In the genomic region with DNA sequence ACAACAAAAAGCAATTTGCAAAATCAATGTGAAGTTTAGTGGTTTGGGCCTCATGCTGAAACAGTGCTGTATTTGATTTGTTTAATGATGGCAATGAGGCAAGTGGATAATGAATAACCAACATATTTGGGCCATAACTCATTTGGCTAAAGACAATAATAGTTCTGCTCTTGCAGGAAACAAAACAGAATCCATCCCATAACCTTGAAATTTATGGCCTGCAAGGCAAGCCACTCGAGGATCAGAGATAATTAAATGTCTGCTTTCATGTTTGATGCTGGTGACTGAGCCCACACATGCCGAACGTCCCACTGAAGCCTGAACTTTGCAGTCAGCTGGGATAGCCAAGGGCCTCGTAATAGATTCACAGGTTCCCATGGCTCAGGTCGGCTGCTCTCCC, we compare ENCODE assay signal across 26 cellular contexts. TPM values are rescaled to one million over a fixed set of nuclear protein-coding genes. Genes with fewer than 3 reads are reported as not detected.
DNase-seq lines count a peak whose midpoint lies in the region; ATAC-seq and TF ChIP-seq lines count a peak whose summit lies in the region.
"Had no signal": no experiment of that assay in that cellular context is flagged by ENCODE, and none has a peak within 500 bp of the region (broad histone marks: within the 10 kb centered on the region; RNA-seq: fewer than 3 reads in every experiment).

No MANE protein-coding gene starts in this region.

- CTCF ChIA-PET in BJ (lab: Yijun Ruan, JAX): interaction anchor here (0.9 kb wide), 1 partner anchor 38 kb away, joined by 3 read pairs; no protein-coding TSS in a partner anchor
- CTCF ChIA-PET in HEK293 (lab: Yijun Ruan, JAX): interaction anchor here (0.7 to 1.0 kb wide), 2 partner anchors 37 to 186 kb away, joined by 3 read pairs; no protein-coding TSS in a partner anchor

- H3K36me3 ChIP-seq in BJ (ENCODE audit: control insufficient read depth, insufficient read depth, low read length) (peaks cover 3% of the 10 kb centered on the region), HEK293 (ENCODE audit: control insufficient read depth in 2 of 2, insufficient read depth in 1 of 2, low read length in 2 of 2) (peaks cover 0 to 4% of the 10 kb centered on the region in 2 experiments; a peak in 1 of 3 replicates), ovary (no peaks in the 10 kb centered on the region)
- H3K36me3 ChIP-seq: HAP-1, WERI-Rb-1 had no signal

- H3K4me1 Mint-ChIP-seq in progenitor cell of endocrine pancreas (ENCODE audit: low read depth): peaks cover 9% of the 10 kb centered on the region

- peak; percentile 70 for DNase-seq in BJ (ENCODE audit: low read depth)
- DNase-seq in fibroblast of peridontal ligament (ENCODE audit: extremely low read depth): peak; percentile 71
- DNase-seq in progenitor cell of endocrine pancreas (ENCODE audit: low spot score, unreplicated experiment): no peak
- no peak for DNase-seq in NCI-H526 treated with DMSO at 0.1 percent for 48 hours (lab: John Stamatoyannopoulos, UW)
- DNase-seq in ovary: no peak
- DNase-seq: activated CD4-positive, alpha-beta T cell treated with anti-CD3 and anti-CD28 coated beads for 48 hours; activated naive CD8-positive, alpha-beta T cell treated with anti-CD3 and anti-CD28 coated beads, Interleukin-2, amount 50 U/mL, for 24 hours; activated T-cell treated with anti-CD3 and anti-CD28 coated beads, Interleukin-2, amount 50 U/mL, for 24 hours; AML-193; CD8-positive, alpha-beta T cell; kidney; NCI-H187; NCI-H524 treated with DMSO at 0.1 percent for 48 hours; posterior cingulate gyrus; SHP77 treated with DMSO at 0.1 percent for 48 hours; stimulated activated CD4-positive, alpha-beta T cell treated with anti-CD3 and anti-CD28 coated beads, Interleukin-4, amount 100 ng/mL, for 4 hours; T1000; WERI-Rb-1 had no signal

- H3K4me1 ChIP-seq in HEK293 (ENCODE audit: control insufficient read depth, insufficient read depth, low read length) (no peaks in the 10 kb centered on the region), ovary (ENCODE audit: insufficient read depth) (no peaks in the 10 kb centered on the region)
- H3K4me1 ChIP-seq: HAP-1 had no signal

- ATAC-seq in GM21576 (IDR thresholded peaks at IDR 0.05; ENCODE audit: unreplicated experiment): no peak
- ATAC-seq: activated naive CD8-positive, alpha-beta T cell treated with anti-CD3 and anti-CD28 coated beads, Interleukin-2, amount 50 U/mL, for 24 hours; CD8-positive, alpha-beta T cell; HepG2; Panc1; sciatic nerve; stimulated activated memory B cell treated with anti-CD40 and anti-IgM and Interleukin-4, amounts not matched to agents 10 μg/mL and 1 μg/mL and 100 μg/mL, for 72 hours had no signal

- H3K9me3 Mint-ChIP-seq in progenitor cell of endocrine pancreas (ENCODE audit: low read depth): no peaks in the 10 kb centered on the region
- H3K9me3 Mint-ChIP-seq: activated naive CD8-positive, alpha-beta T cell treated with anti-CD3 and anti-CD28 coated beads, Interleukin-2, amount 50 U/mL, for 24 hours; activated T-cell treated with anti-CD3 and anti-CD28 coated beads, Interleukin-2, amount 50 U/mL, for 24 hours; CD8-positive, alpha-beta T cell; stimulated activated memory B cell treated with anti-CD40 and anti-IgM and Interleukin-4, amounts not matched to agents 10 μg/mL and 1 μg/mL and 100 μg/mL, for 72 hours had no signal

- POLR2A ChIA-PET in BJ (lab: Charles Lee) (no interaction called here), HEK293 (lab: Yijun Ruan, JAX) (no interaction called here)

- TF ChIP-seq CTCF in BJ (IDR thresholded peaks at IDR 0.05; ENCODE audit: insufficient read depth, low read depth, low read length): no peak
- TF ChIP-seq CTCF in HEK293 (tag by site-specific recombination; IDR thresholded peaks at IDR 0.05): no peak
- TF ChIP-seq CTCF in progenitor cell of endocrine pancreas (IDR thresholded peaks at IDR 0.05; ENCODE audit: unreplicated experiment): no peak
- no peak for TF ChIP-seq CTCF in ovary (IDR thresholded peaks at IDR 0.05)

- H3K9me3 ChIP-seq in HEK293 (ENCODE audit: control insufficient read depth, insufficient read depth, low read depth, low read length) (no peaks in the 10 kb centered on the region), ovary (no peaks in the 10 kb centered on the region)
- H3K9me3 ChIP-seq: HAP-1 had no signal

- peaks cover 5% of the 10 kb centered on the region for H3K27me3 Mint-ChIP-seq in progenitor cell of endocrine pancreas

- H3K27ac ChIP-seq in HEK293 (ENCODE audit: extremely low read depth, low read depth, low read length) (no peak overlapping the region), ovary (no peak overlapping the region)
- H3K27ac ChIP-seq: HL-60, WERI-Rb-1 had no signal

- H3K27me3 ChIP-seq in BJ (ENCODE audit: control insufficient read depth, insufficient read depth, low read length): no peaks in the 10 kb centered on the region
- no peaks in the 10 kb centered on the region for H3K27me3 ChIP-seq in ovary

- no peak for TF ChIP-seq EP300 in ovary (IDR thresholded peaks at IDR 0.05)

- H3K4me3 ChIP-seq in BJ (ENCODE audit: low read depth, low read length): no peak overlapping the region
- no peak overlapping the region for H3K4me3 ChIP-seq in HEK293 (ENCODE audit: low read depth, low read length)
- H3K4me3 ChIP-seq in ovary: no peak overlapping the region
- H3K4me3 ChIP-seq: HAP-1 had no signal

- WGBS in ovary, 3 donors: 19 to 36% (median 24%) methylated on average over 5 of the region's 5 CpGs

- TF ChIP-seq POLR2A in ovary (IDR thresholded peaks at IDR 0.05): no peak

- intact Hi-C loops in ovary (cut with DNase I): no loop called here

- no peak overlapping the region for H3K4me3 Mint-ChIP-seq in progenitor cell of endocrine pancreas (ENCODE audit: low read depth)
- H3K4me3 Mint-ChIP-seq: activated naive CD8-positive, alpha-beta T cell treated with anti-CD3 and anti-CD28 coated beads, Interleukin-2, amount 50 U/mL, for 24 hours; activated T-cell treated with anti-CD3 and anti-CD28 coated beads, Interleukin-2, amount 50 U/mL, for 24 hours; CD8-positive, alpha-beta T cell; stimulated activated memory B cell treated with anti-CD40 and anti-IgM and Interleukin-4, amounts not matched to agents 10 μg/mL and 1 μg/mL and 100 μg/mL, for 72 hours had no signal

- peak overlapping the region; percentile 49 for H3K27ac Mint-ChIP-seq in progenitor cell of endocrine pancreas
- H3K27ac Mint-ChIP-seq: activated naive CD8-positive, alpha-beta T cell treated with anti-CD3 and anti-CD28 coated beads, Interleukin-2, amount 50 U/mL, for 24 hours; activated T-cell treated with anti-CD3 and anti-CD28 coated beads, Interleukin-2, amount 50 U/mL, for 24 hours; CD8-positive, alpha-beta T cell; stimulated activated memory B cell treated with anti-CD40 and anti-IgM and Interleukin-4, amounts not matched to agents 10 μg/mL and 1 μg/mL and 100 μg/mL, for 72 hours had no signal

- H3K36me3 Mint-ChIP-seq in progenitor cell of endocrine pancreas (ENCODE audit: insufficient read depth): no peaks in the 10 kb centered on the region
- H3K36me3 Mint-ChIP-seq: CD8-positive, alpha-beta T cell; stimulated activated memory B cell treated with anti-CD40 and anti-IgM and Interleukin-4, amounts not matched to agents 10 μg/mL and 1 μg/mL and 100 μg/mL, for 72 hours had no signal

TF ChIP-seq in HEK293, 187 proteins besides CTCF, POLR2A, EP300 and RAD21:
- TF ChIP-seq ZBTB21 (tag by site-specific recombination; IDR thresholded peaks at IDR 0.05) (no peak), SP7 (tag by site-specific recombination; IDR thresholded peaks at IDR 0.05) (peak; percentile 35; the same call in 1 of the 2 replicates), ZNF555 (tag by site-specific recombination; conservative IDR thresholded peaks at IDR 0.05) (no peak), ZNF510 (tag by site-specific recombination; IDR thresholded peaks at IDR 0.05; ENCODE audit: insufficient replicate concordance) (no peak), REPIN1 (tag by site-specific recombination; IDR thresholded peaks at IDR 0.05; ENCODE audit: low read depth) (no peak)

RNA-seq across cellular contexts. Expression of a gene that starts 56.5 kb away (rescaled TPM):
- 275 and 287 TPM in 2 replicates for polyA plus RNA-seq in BJ (2011; rRNA removed)
- 95.6 and 148 TPM in 2 replicates for polyA minus RNA-seq in BJ (2011; rRNA and poly(A)+ RNA removed)
- 127 and 129 TPM in 2 replicates for total RNA-seq in progenitor cell of endocrine pancreas
- 100 to 1,000 TPM in 1 of 7 donors, 10 to 100 TPM in 6; 55.9 to 110 (median 74.1) TPM for total RNA-seq in ovary
- polyA plus RNA-seq in ovary: 100 to 1,000 TPM in 1 of 2 donors, 10 to 100 TPM in 1; 68.5 to 122 TPM

RNA-seq across cellular contexts. Expression of a gene that starts 56.6 kb away (rescaled TPM):
- polyA plus RNA-seq in BJ (2011; rRNA removed): 2.2 and 3.3 TPM in 2 replicates
- polyA minus RNA-seq in BJ (2011; rRNA and poly(A)+ RNA removed): 4.3 and 5.4 TPM in 2 replicates
- 12.4 and 15.9 TPM in 2 replicates for total RNA-seq in progenitor cell of endocrine pancreas
- 10 to 100 TPM; 16.7 to 38.3 (median 22.7) TPM for total RNA-seq in ovary
- 10 to 100 TPM in 1 of 2 donors, 1 to 10 TPM in 1; 6.7 to 10.0 TPM for polyA plus RNA-seq in ovary

Comparison
In these comparisons a context has a peak if more than half of its experiments do, and no peak if none do; other contexts are left out.
1. DNase-seq: peak in BJ (single experiment) and fibroblast of peridontal ligament (single experiment); none in progenitor cell of endocrine pancreas (single experiment), NCI-H526 treated with DMSO at 0.1 percent for 48 hours (single experiment) and ovary (0 of 5).